ENCODE assay signal across 9 cellular contexts in genomic region chr6:75084872-75085381, GRCh38.
DNase-seq lines count a peak whose midpoint lies in the region; TF ChIP-seq lines count a peak whose summit lies in the region.
"Had no signal": no experiment of that assay in that cellular context is flagged by ENCODE, and none has a peak within 500 bp of the region (broad histone marks: within the 10 kb centered on the region; RNA-seq: fewer than 3 reads in every experiment).

No MANE protein-coding gene starts in this region.

- WGBS in tibial nerve, 2 donors = 28 to 40% methylated on average over 33 of the region's 33 CpGs

- H3K4me1 ChIP-seq in tibial nerve = peaks cover 0 to 13% (median 4%) of the 10 kb centered on the region in 4 donors

- TF ChIP-seq CTCF in epithelial cell of esophagus (IDR thresholded peaks at IDR 0.05; ENCODE audit: insufficient read depth, low read depth, low read length, missing control alignments) (no peak), tibial nerve (IDR thresholded peaks at IDR 0.05) (no peak)

- no peaks in the 10 kb centered on the region for H3K9me3 ChIP-seq in tibial nerve

- H3K27me3 ChIP-seq in tibial nerve = no peaks in the 10 kb centered on the region

- peak overlapping the region in 2 of 4 donors; percentile 12 to 23 for H3K27ac ChIP-seq in tibial nerve

- H3K36me3 ChIP-seq in tibial nerve = peaks cover 0 to 25% (median 0%) of the 10 kb centered on the region in 3 donors

- DNase-seq in NCI-H748 (lab: John Stamatoyannopoulos, UW; ENCODE audit: unreplicated experiment) (peak; percentile 58), NCI-H748 treated with DMSO at 0.1 percent for 48 hours (lab: John Stamatoyannopoulos, UW) (no peak), epithelial cell of esophagus (ENCODE audit: low read depth) (peak; percentile 45), midbrain (lab: John Stamatoyannopoulos, UW) (peak; percentile 23), tibial nerve (ENCODE audit: low spot score in 2 of 2) (no peak), middle frontal gyrus (ENCODE audit: extremely low spot score, low spot score) (no peak), GF-D8 (lab: John Stamatoyannopoulos, UW) (no peak), NCI-H128 (lab: John Stamatoyannopoulos, UW; ENCODE audit: unreplicated experiment) (no peak)
- DNase-seq: NCI-H1436 had no signal

- peak overlapping the region; percentile 40 for H3K4me3 ChIP-seq in epithelial cell of esophagus (ENCODE audit: low read length)
- peak overlapping the region; percentile 8 to 43 (median 16) for H3K4me3 ChIP-seq in tibial nerve

- TF ChIP-seq EP300 in tibial nerve (IDR thresholded peaks at IDR 0.05) = no peak

- no peak for TF ChIP-seq POLR2A in tibial nerve (IDR thresholded peaks at IDR 0.05)

Comparison
In these comparisons a context has a peak if more than half of its experiments do, and no peak if none do; other contexts are left out.
1. DNase-seq: peak in NCI-H748 (single experiment), epithelial cell of esophagus (single experiment) and midbrain (single experiment); none in NCI-H748 treated with DMSO at 0.1 percent for 48 hours (single experiment), tibial nerve (0 of 2), middle frontal gyrus (single experiment), GF-D8 (single experiment) and NCI-H128 (single experiment).